ENCODE assay signal across 8 cellular contexts in genomic region chr1:226408285-226409184, GRCh38. TPM values are rescaled to one million over a fixed set of nuclear protein-coding genes. Genes with fewer than 3 reads are reported as not detected.
DNase-seq lines count a peak whose midpoint lies in the region; ATAC-seq, FAIRE-seq and TF ChIP-seq lines count a peak whose summit lies in the region.

No MANE protein-coding gene starts in this region.

- peak overlapping the region; percentile 24 for H3K27ac Mint-ChIP-seq in Calu3 (ENCODE audit: unreplicated experiment)

- 62 to 65% methylated on average over 9 to 24 of the region's 25 CpGs for whole genome bisulfite sequencing in esophagus squamous epithelium, 2 donors
- WGBS in pancreas, 2 donors, result 68 to 71% methylated on average over 25 of the region's 25 CpGs

- H3F3A ChIP-seq in PC-9 (ENCODE audit: insufficient read depth, low read depth), result peaks cover 17% of the 10 kb centered on the region; the same call in 1 of the 2 replicates

- no peaks in the 10 kb centered on the region for H3K9me3 Mint-ChIP-seq in Calu3 (ENCODE audit: low read depth, unreplicated experiment)

- BruUV-seq in Calu3 (replicated peaks; lab: Mats Ljungman, UMichigan), result no TSS peak
- TSS peak; percentile 70 for BruUV-seq in PC-9 (replicated peaks; lab: Mats Ljungman, UMichigan)

- intact Hi-C loops in Calu3 (cut with micrococcal nuclease; ENCODE audit: unreplicated experiment) (no loop called here), PC-9 (cut with micrococcal nuclease; ENCODE audit: unreplicated experiment) (loop anchor here (1.0 to 5.0 kb wide), 2 partner anchors 283 to 346 kb away; partner anchors contain the start of gene H3-3A), esophagus squamous epithelium (cut with DNase I) (no loop called here), pancreas (cut with DNase I) (no loop called here)

- peaks cover 28% of the 10 kb centered on the region for H3K36me3 Mint-ChIP-seq in Calu3 (ENCODE audit: insufficient read depth, unreplicated experiment)

- H3K4me1 Mint-ChIP-seq in Calu3 (ENCODE audit: low read depth, unreplicated experiment), result peaks cover 28% of the 10 kb centered on the region

- TF ChIP-seq CTCF in Calu3 (IDR thresholded peaks at IDR 0.05; ENCODE audit: unreplicated experiment), result peak; percentile 18
- 0 out of 2 replicates have a peak, but pooled peaks have one; percentile 31 for TF ChIP-seq CTCF in PC-9 (conservative IDR thresholded peaks at IDR 0.05)
- no peak for TF ChIP-seq CTCF in esophagus squamous epithelium (IDR thresholded peaks at IDR 0.05)
- no peak for TF ChIP-seq CTCF in pancreas (IDR thresholded peaks at IDR 0.05)

- H3K79me2 ChIP-seq in PC-9 (ENCODE audit: low read depth), result peaks cover 36% of the 10 kb centered on the region

- DNase-seq in Calu3 (no peak), PC-9 (no peak), esophagus squamous epithelium (lab: John Stamatoyannopoulos, UW) (no peak), pancreas (peak in 4 of 6 donors; percentile 25 to 72 (median 59)), NCI-H1436 treated with DMSO at 0.1 percent for 48 hours (lab: John Stamatoyannopoulos, UW) (no peak)
- DNase-seq in stimulated activated CD4-positive, alpha-beta T cell treated with anti-CD3 and anti-CD28 coated beads, Interleukin-12 subunit alpha, Interleukin-12 subunit beta, amount 100 ng/mL, for 4 hours, result no peak

- CTCF ChIA-PET in Calu3 (lab: Charles Lee), result interaction anchor here (0.5 to 3.0 kb wide), 9 partner anchors 12 to 612 kb away, joined by 3 to 13 read pairs (median 3); no protein-coding TSS in a partner anchor
- CTCF ChIA-PET in PC-9 (lab: Charles Lee), result interaction anchor here (0.6 to 1.6 kb wide), 14 partner anchors 14 to 902 kb away, joined by 3 to 9 read pairs (median 4); partner anchors contain the start of gene LIN9

- peak overlapping the region; percentile 57 for H2AFZ ChIP-seq in PC-9

- H3K4me3 Mint-ChIP-seq in Calu3 (ENCODE audit: low read depth, unreplicated experiment), result peak overlapping the region; percentile 96

- no peak for TF ChIP-seq POLR2A in esophagus squamous epithelium (IDR thresholded peaks at IDR 0.05)

- H3K36me3 ChIP-seq in PC-9 (ENCODE audit: low read depth) (no peaks in the 10 kb centered on the region), esophagus squamous epithelium (no peaks in the 10 kb centered on the region), pancreas (no peaks in the 10 kb centered on the region)

- H3K9me2 ChIP-seq in PC-9 (ENCODE audit: insufficient read depth), result no peaks in the 10 kb centered on the region

- H3K9me3 ChIP-seq in PC-9 (ENCODE audit: insufficient read depth, low read depth), result no peaks in the 10 kb centered on the region
- H3K9me3 ChIP-seq in esophagus squamous epithelium, result no peaks in the 10 kb centered on the region
- no peaks in the 10 kb centered on the region for H3K9me3 ChIP-seq in pancreas

- H3K27ac ChIP-seq in PC-9 (no peak overlapping the region), esophagus squamous epithelium (peak overlapping the region; percentile 76 to 92 (median 83)), pancreas (peak overlapping the region; percentile 28 to 84 (median 66))

- H3K4me3 ChIP-seq in PC-9, result peak overlapping the region; percentile 60; the same call in 1 of the 2 replicates
- peak overlapping the region; percentile 53 to 91 (median 71) for H3K4me3 ChIP-seq in esophagus squamous epithelium
- H3K4me3 ChIP-seq in pancreas, result peak overlapping the region; percentile 69 to 88 (median 84)

- peaks cover 33% of the 10 kb centered on the region for H3K4me1 ChIP-seq in PC-9 (replicated peaks; ENCODE audit: insufficient read depth)
- peaks cover 27 to 43% (median 34%) of the 10 kb centered on the region in 3 donors for H3K4me1 ChIP-seq in esophagus squamous epithelium
- H3K4me1 ChIP-seq in pancreas, result peaks cover 24 to 26% (median 24%) of the 10 kb centered on the region in 3 donors

- FAIRE-seq in pancreas (lab: Jason Lieb, UNC), result no peak

- H3K4me2 ChIP-seq in PC-9, result peak overlapping the region; percentile 84

- POLR2A ChIA-PET in PC-9 (lab: Charles Lee; ENCODE audit: unreplicated experiment), result interaction anchor here (0.6 to 0.8 kb wide), 5 partner anchors 76 to 575 kb away, joined by 3 to 7 read pairs (median 5); partner anchors contain the start of genes COQ8A and H3-3A

- ATAC-seq in pancreas, result no peak
- ATAC-seq in HG03280 (IDR thresholded peaks at IDR 0.05; ENCODE audit: unreplicated experiment), result no peak
- no peak for ATAC-seq in HG02763 (IDR thresholded peaks at IDR 0.05; ENCODE audit: unreplicated experiment)

- peaks cover 10% of the 10 kb centered on the region; the same call in 1 of the 2 replicates for H4K20me1 ChIP-seq in PC-9 (ENCODE audit: insufficient read depth)

- H3K27me3 ChIP-seq in PC-9 (ENCODE audit: insufficient read depth, low read depth) (no peaks in the 10 kb centered on the region), esophagus squamous epithelium (no peaks in the 10 kb centered on the region), pancreas (no peaks in the 10 kb centered on the region)

- H3K27me3 Mint-ChIP-seq in Calu3 (ENCODE audit: unreplicated experiment), result peaks cover 33% of the 10 kb centered on the region

RNA-seq across cellular contexts. Expression of gene PARP1, which starts 0.6 kb away (rescaled TPM):
- total RNA-seq in Calu3 (2022) (123 and 136 TPM in 2 replicates), PC-9 (2021) (123 and 157 TPM in 2 replicates), esophagus squamous epithelium (100 to 1,000 TPM in 1 of 4 donors, 10 to 100 TPM in 3; 56.1 to 119 (median 85.0) TPM), pancreas (10 to 100 TPM; 40.7 to 69.4 (median 52.5) TPM)
- polyA plus RNA-seq in pancreas, result 10 to 100 TPM; 16.8 to 23.8 TPM

Comparison
In these comparisons a context has a peak if more than half of its experiments do, and no peak if none do; other contexts are left out.
1. DNase-seq: peak in pancreas (4 of 6); none in Calu3 (single experiment), PC-9 (0 of 2), esophagus squamous epithelium (single experiment), stimulated activated CD4-positive, alpha-beta T cell treated with anti-CD3 and anti-CD28 coated beads, Interleukin-12 subunit alpha, Interleukin-12 subunit beta, amount 100 ng/mL, for 4 hours (single experiment) and NCI-H1436 treated with DMSO at 0.1 percent for 48 hours (single experiment).
2. CTCF ChIP-seq: peak in Calu3 (single experiment) and PC-9 (single experiment); none in esophagus squamous epithelium (0 of 6) and pancreas (0 of 4).
3. Peak in every context shown above with its lines, with median percentiles within 50 percentile points of each other: H3K4me3 ChIP-seq.